Comparison of ENCODE assay signal across 8 cellular contexts in genomic region chrX:108439961-108440696, GRCh38. TPM values are rescaled to one million over a fixed set of nuclear protein-coding genes. Genes with fewer than 3 reads are reported as not detected.
A peak's percentile ranks its signal among the peaks of the same experiment; 100 is the strongest.
DNase-seq lines count a peak whose midpoint lies in the region; ATAC-seq, FAIRE-seq and TF ChIP-seq lines count a peak whose summit lies in the region.

No MANE protein-coding gene starts in this region.

- peaks cover 2 to 5% of the 10 kb centered on the region in 2 donors for H3K4me1 Mint-ChIP-seq in stimulated activated naive B cell treated with anti-CD40 and anti-IgM and Interleukin-4, amounts not matched to agents 10 μg/mL and 1 μg/mL and 100 μg/mL, for 72 hours

- H3K4me3 ChIP-seq in fibroblast of pulmonary artery (replicated peaks; ENCODE audit: low read depth, low read length) (peak overlapping the region; percentile 61), pancreas (peak overlapping the region in 3 of 4 donors; percentile 13 to 43 (median 26))

- H3K9me3 Mint-ChIP-seq in stimulated activated naive B cell treated with anti-CD40 and anti-IgM and Interleukin-4, amounts not matched to agents 10 μg/mL and 1 μg/mL and 100 μg/mL, for 72 hours = no peaks in the 10 kb centered on the region

- H3K36me3 Mint-ChIP-seq in stimulated activated naive B cell treated with anti-CD40 and anti-IgM and Interleukin-4, amounts not matched to agents 10 μg/mL and 1 μg/mL and 100 μg/mL, for 72 hours = no peaks in the 10 kb centered on the region

- POLR2A ChIA-PET in RWPE1 (lab: Yijun Ruan, JAX; ENCODE audit: low non-redundant PET) = no interaction called here

- peaks cover 0 to 22% (median under 1%) of the 10 kb centered on the region in 4 donors for H3K27me3 ChIP-seq in pancreas

- H3K27ac ChIP-seq in RWPE1 (peak overlapping the region; percentile 89), pancreas (no peak overlapping the region)

- H3K9me3 ChIP-seq in pancreas = no peaks in the 10 kb centered on the region

- no peak for FAIRE-seq in pancreas (lab: Jason Lieb, UNC)

- peak; percentile 35 to 77 (median 68) for ATAC-seq in pancreas
- ATAC-seq in stimulated activated naive B cell treated with anti-CD40 and anti-IgM and Interleukin-4, amounts not matched to agents 10 μg/mL and 1 μg/mL and 100 μg/mL, for 72 hours (replicated peaks) = no peak
- ATAC-seq in HG03378 (IDR thresholded peaks at IDR 0.05; ENCODE audit: unreplicated experiment) = no peak
- ATAC-seq in GM19351 (IDR thresholded peaks at IDR 0.05; ENCODE audit: unreplicated experiment) = no peak

- no peak for TF ChIP-seq CTCF in RWPE1 (conservative IDR thresholded peaks at IDR 0.05; ENCODE audit: low read depth)
- TF ChIP-seq CTCF in fibroblast of pulmonary artery (IDR thresholded peaks at IDR 0.05; ENCODE audit: low read length, missing control alignments) = no peak
- TF ChIP-seq CTCF in pancreas (IDR thresholded peaks at IDR 0.05) = no peak

- H3K4me1 ChIP-seq in pancreas = no peaks in the 10 kb centered on the region

- no peaks in the 10 kb centered on the region for H3K36me3 ChIP-seq in pancreas

- H3K27me3 Mint-ChIP-seq in stimulated activated naive B cell treated with anti-CD40 and anti-IgM and Interleukin-4, amounts not matched to agents 10 μg/mL and 1 μg/mL and 100 μg/mL, for 72 hours = peaks cover 30 to 33% of the 10 kb centered on the region in 2 donors

- intact Hi-C loops in pancreas (cut with DNase I) = no loop called here

- H3K4me3 Mint-ChIP-seq in stimulated activated naive B cell treated with anti-CD40 and anti-IgM and Interleukin-4, amounts not matched to agents 10 μg/mL and 1 μg/mL and 100 μg/mL, for 72 hours = peak overlapping the region in 1 of 2 donors; percentile 65

- 2 to 15% methylated on average over 25 of the region's 25 CpGs for WGBS in pancreas, 2 donors

- no peak overlapping the region for H3K27ac Mint-ChIP-seq in stimulated activated naive B cell treated with anti-CD40 and anti-IgM and Interleukin-4, amounts not matched to agents 10 μg/mL and 1 μg/mL and 100 μg/mL, for 72 hours

- CTCF ChIA-PET in RWPE1 (lab: Yijun Ruan, JAX) = interaction anchor here (0.5 kb wide), 1 partner anchor 1384 kb away, joined by 3 read pairs; no protein-coding TSS in a partner anchor

- DNase-seq in ELF-1 (ENCODE audit: low read depth, low spot score) (peak; percentile 60), RWPE1 (ENCODE audit: low spot score) (no peak), fibroblast of pulmonary artery (ENCODE audit: low read depth) (no peak), pancreas (peak in 3 of 6 donors; percentile 8 to 50 (median 36))
- no peak for DNase-seq in stimulated activated CD4-positive, alpha-beta T cell treated with anti-CD3 and anti-CD28 coated beads, Interleukin-1b, Interleukin-23, amount 100 ng/mL, for 48 hours
- no peak for DNase-seq in stimulated activated naive B cell treated with anti-CD40 and anti-IgM and Interleukin-4, amounts not matched to agents 10 μg/mL and 1 μg/mL and 100 μg/mL, for 72 hours

RNA-seq across cellular contexts. Expression of gene COL4A5, which starts 0.5 kb away (rescaled TPM):
- 1 to 10 TPM in 4 of 6 donors, under 1 TPM in 2; 0.58 to 3.3 (median 1.2) TPM for total RNA-seq in pancreas
- 1 to 10 TPM in 1 of 2 donors, under 1 TPM in 1; 0.92 to 1.5 TPM for polyA plus RNA-seq in pancreas

RNA-seq across cellular contexts. Expression of gene COL4A6, which starts 1.9 kb away (rescaled TPM):
- total RNA-seq in pancreas = under 1 TPM in 4 of 6 donors, not detected in 2; 0.06 to 0.25 (median 0.07) TPM
- under 1 TPM; 0.11 to 0.14 TPM for polyA plus RNA-seq in pancreas

Comparison
In these comparisons a context has a peak if more than half of its experiments do, and no peak if none do; other contexts are left out.
1. ATAC-seq: peak in pancreas (4 of 4); none in stimulated activated naive B cell treated with anti-CD40 and anti-IgM and Interleukin-4, amounts not matched to agents 10 μg/mL and 1 μg/mL and 100 μg/mL, for 72 hours (0 of 2), HG03378 (single experiment) and GM19351 (single experiment).